In genomic region chr13:98910501-98910951, GRCh38 we compare ENCODE assay signal across 8 cellular contexts.
DNase-seq lines count a peak whose midpoint lies in the region; ATAC-seq and TF ChIP-seq lines count a peak whose summit lies in the region.

No MANE protein-coding gene starts in this region.

- in situ Hi-C loops in IMR-90 (cut with MboI; ENCODE audit: low sequenced_read_pairs) = no loop called here

- peak overlapping the region; percentile 47; the same call in 1 of the 2 replicates for H2AK5ac ChIP-seq in IMR-90 (ENCODE audit: low read depth, low read length)

- no peaks in the 10 kb centered on the region for H3K27me3 Mint-ChIP-seq in CD4-positive, alpha-beta T cell
- no peaks in the 10 kb centered on the region for H3K27me3 Mint-ChIP-seq in activated naive CD4-positive, alpha-beta T cell treated with anti-CD3 and anti-CD28 coated beads for 36 hours (ENCODE audit: low read depth)
- no peaks in the 10 kb centered on the region for H3K27me3 Mint-ChIP-seq in stimulated activated naive B cell treated with anti-CD40 and anti-IgM and Interleukin-4, amounts not matched to agents 10 μg/mL and 1 μg/mL and 100 μg/mL, for 72 hours

- H2AK9ac ChIP-seq in IMR-90 (replicated peaks; ENCODE audit: low read depth, low read length, poor library complexity) = peak overlapping the region; percentile 85

- H4K8ac ChIP-seq in IMR-90 (ENCODE audit: low read depth in 2 of 2, low read length in 2 of 2) = peak overlapping the region; percentile 73 to 91

- CTCF ChIA-PET in CD4-positive, alpha-beta T cell (lab: Charles Lee) = interaction anchor here (0.5 to 1.8 kb wide), 2 partner anchors 123 to 348 kb away, joined by 3 to 4 read pairs; partner anchors contain the start of gene GPR18
- CTCF ChIA-PET in IMR-90 (lab: Yijun Ruan, JAX) = no interaction called here
- CTCF ChIA-PET in activated naive CD4-positive, alpha-beta T cell treated with anti-CD3 and anti-CD28 coated beads for 36 hours (lab: Charles Lee) = interaction anchor here (0.6 to 2.7 kb wide), 5 partner anchors 67 to 425 kb away, joined by 3 to 11 read pairs (median 3); no protein-coding TSS in a partner anchor

- H4K20me1 ChIP-seq in IMR-90 (ENCODE audit: insufficient read depth, low read length) = no peaks in the 10 kb centered on the region

- H2BK5ac ChIP-seq in IMR-90 (ENCODE audit: low read depth, low read length, poor library complexity, severe bottlenecking) = peak overlapping the region; percentile 37

- H3K4ac ChIP-seq in IMR-90 (ENCODE audit: low read depth, low read length) = peak overlapping the region; percentile 85

- peak overlapping the region; percentile 56; the same call in 1 of the 2 replicates for H3K4me2 ChIP-seq in IMR-90 (ENCODE audit: low read depth, low read length)

- peak in 6 of 10 experiments; percentile 5 to 28 (median 12) for DNase-seq in CD4-positive, alpha-beta T cell
- DNase-seq in IMR-90 (peak; percentile 70), left ventricle myocardium inferior (no peak), mesenteric fat pad (ENCODE audit: low spot score) (no peak), NCI-H1105 treated with DMSO at 0.1 percent for 48 hours (lab: John Stamatoyannopoulos, UW) (no peak)
- peak; percentile 72 for DNase-seq in activated naive CD4-positive, alpha-beta T cell treated with anti-CD3 and anti-CD28 coated beads for 36 hours
- DNase-seq in stimulated activated naive B cell treated with anti-CD40 and anti-IgM and Interleukin-4, amounts not matched to agents 10 μg/mL and 1 μg/mL and 100 μg/mL, for 72 hours = no peak

- peak overlapping the region; percentile 87 for H3K14ac ChIP-seq in IMR-90 (replicated peaks; ENCODE audit: low read depth, low read length)

- no peak overlapping the region for H3K9ac ChIP-seq in IMR-90 (ENCODE audit: low read depth, low read length)

- H3K9me3 Mint-ChIP-seq in CD4-positive, alpha-beta T cell = no peaks in the 10 kb centered on the region
- no peaks in the 10 kb centered on the region for H3K9me3 Mint-ChIP-seq in activated naive CD4-positive, alpha-beta T cell treated with anti-CD3 and anti-CD28 coated beads for 36 hours
- H3K9me3 Mint-ChIP-seq in stimulated activated naive B cell treated with anti-CD40 and anti-IgM and Interleukin-4, amounts not matched to agents 10 μg/mL and 1 μg/mL and 100 μg/mL, for 72 hours = no peaks in the 10 kb centered on the region

- no peaks in the 10 kb centered on the region for H3K27me3 ChIP-seq in CD4-positive, alpha-beta T cell (ENCODE audit: control insufficient read depth, insufficient read depth, low read length)
- no peaks in the 10 kb centered on the region for H3K27me3 ChIP-seq in IMR-90 (ENCODE audit: control insufficient read depth, insufficient read depth, low read length)
- H3K27me3 ChIP-seq in left ventricle myocardium inferior (ENCODE audit: low read depth) = no peaks in the 10 kb centered on the region

- peak overlapping the region; percentile 47 for H2BK20ac ChIP-seq in IMR-90 (ENCODE audit: low read depth, low read length)

- H3K27ac ChIP-seq in CD4-positive, alpha-beta T cell (ENCODE audit: low read depth, low read length) = no peak overlapping the region
- H3K27ac ChIP-seq in IMR-90 (ENCODE audit: insufficient read depth, low read length) = peak overlapping the region; percentile 66
- H3K27ac ChIP-seq in left ventricle myocardium inferior (replicated peaks) = peak overlapping the region; percentile 75

- no TSS peak for BruUV-seq in IMR-90 (replicated peaks; lab: Mats Ljungman, UMichigan)

- H3K18ac ChIP-seq in IMR-90 (ENCODE audit: low read depth, low read length) = peak overlapping the region; percentile 24; the same call in 1 of the 2 replicates

- peak overlapping the region; percentile 69 for H4K91ac ChIP-seq in IMR-90 (ENCODE audit: insufficient read depth, low read depth, low read length)

- H3K4me1 Mint-ChIP-seq in CD4-positive, alpha-beta T cell (ENCODE audit: low read depth) = peaks cover 39% of the 10 kb centered on the region
- peaks cover 63% of the 10 kb centered on the region for H3K4me1 Mint-ChIP-seq in activated naive CD4-positive, alpha-beta T cell treated with anti-CD3 and anti-CD28 coated beads for 36 hours (ENCODE audit: low read depth)
- H3K4me1 Mint-ChIP-seq in stimulated activated naive B cell treated with anti-CD40 and anti-IgM and Interleukin-4, amounts not matched to agents 10 μg/mL and 1 μg/mL and 100 μg/mL, for 72 hours = peaks cover 5 to 7% of the 10 kb centered on the region in 2 donors

- H3K36me3 Mint-ChIP-seq in CD4-positive, alpha-beta T cell (ENCODE audit: low read depth) = peaks cover 68% of the 10 kb centered on the region
- peaks cover 2% of the 10 kb centered on the region for H3K36me3 Mint-ChIP-seq in activated naive CD4-positive, alpha-beta T cell treated with anti-CD3 and anti-CD28 coated beads for 36 hours (ENCODE audit: low read depth)
- peaks cover 9 to 20% of the 10 kb centered on the region in 2 donors for H3K36me3 Mint-ChIP-seq in stimulated activated naive B cell treated with anti-CD40 and anti-IgM and Interleukin-4, amounts not matched to agents 10 μg/mL and 1 μg/mL and 100 μg/mL, for 72 hours

- H2BK120ac ChIP-seq in IMR-90 (ENCODE audit: low read depth, low read length) = peak overlapping the region; percentile 76

- H2AFZ ChIP-seq in IMR-90 (replicated peaks; ENCODE audit: low read length, poor library complexity) = peak overlapping the region; percentile 85

- H3K4me3 Mint-ChIP-seq in CD4-positive, alpha-beta T cell = peak overlapping the region; percentile 70
- H3K4me3 Mint-ChIP-seq in activated naive CD4-positive, alpha-beta T cell treated with anti-CD3 and anti-CD28 coated beads for 36 hours = peak overlapping the region; percentile 14
- no peak overlapping the region for H3K4me3 Mint-ChIP-seq in stimulated activated naive B cell treated with anti-CD40 and anti-IgM and Interleukin-4, amounts not matched to agents 10 μg/mL and 1 μg/mL and 100 μg/mL, for 72 hours

- H3K9me1 ChIP-seq in IMR-90 (ENCODE audit: insufficient read depth, low read length) = peaks cover 8% of the 10 kb centered on the region

- no CpG with 5 or more reads among the region's 2 CpGs for WGBS in IMR-90 (ENCODE audit: extremely low coverage in 2 of 2, insufficient read length in 1 of 2), 2 experiments

- H3K23ac ChIP-seq in IMR-90 (ENCODE audit: low read depth, low read length) = peak overlapping the region; percentile 62

- peak overlapping the region; percentile 91 for H3K27ac Mint-ChIP-seq in CD4-positive, alpha-beta T cell
- H3K27ac Mint-ChIP-seq in activated naive CD4-positive, alpha-beta T cell treated with anti-CD3 and anti-CD28 coated beads for 36 hours = peak overlapping the region; percentile 90
- H3K27ac Mint-ChIP-seq in stimulated activated naive B cell treated with anti-CD40 and anti-IgM and Interleukin-4, amounts not matched to agents 10 μg/mL and 1 μg/mL and 100 μg/mL, for 72 hours = no peak overlapping the region

- TF ChIP-seq CTCF in CD4-positive, alpha-beta T cell (IDR thresholded peaks at IDR 0.05) = no peak
- no peak for TF ChIP-seq CTCF in IMR-90 (conservative IDR thresholded peaks at IDR 0.05; ENCODE audit: low read depth, low read length)
- no peak for TF ChIP-seq CTCF in left ventricle myocardium inferior (IDR thresholded peaks at IDR 0.05; ENCODE audit: borderline replicate concordance)

- peak overlapping the region; percentile 98 for H4K5ac ChIP-seq in IMR-90 (ENCODE audit: low read depth, low read length)

- H3K4me3 ChIP-seq in IMR-90 (ENCODE audit: insufficient read depth, low read depth, low read length) (no peak overlapping the region), left ventricle myocardium inferior (no peak overlapping the region)

- H3K9me3 ChIP-seq in CD4-positive, alpha-beta T cell (ENCODE audit: control insufficient read depth, low read length) = no peaks in the 10 kb centered on the region
- no peaks in the 10 kb centered on the region for H3K9me3 ChIP-seq in IMR-90 (ENCODE audit: control insufficient read depth, insufficient read depth, low read length)
- no peaks in the 10 kb centered on the region for H3K9me3 ChIP-seq in left ventricle myocardium inferior (replicated peaks)

- POLR2A ChIA-PET in CD4-positive, alpha-beta T cell (lab: Charles Lee) = interaction anchor here (0.6 to 1.6 kb wide), 2 partner anchors 9 to 35 kb away, joined by 3 to 7 read pairs; no protein-coding TSS in a partner anchor
- POLR2A ChIA-PET in IMR-90 (lab: Charles Lee; ENCODE audit: unreplicated experiment) = no interaction called here

- peak overlapping the region; percentile 24; the same call in 1 of the 2 replicates for H3K56ac ChIP-seq in IMR-90 (ENCODE audit: extremely low read depth, insufficient read depth, low read length)

- no peak for TF ChIP-seq POLR2A in IMR-90 (IDR thresholded peaks at IDR 0.05; ENCODE audit: low read depth, low read length)

- H2BK15ac ChIP-seq in IMR-90 (ENCODE audit: low read depth, low read length) = peak overlapping the region; percentile 77; the same call in 1 of the 3 replicates

- ATAC-seq in CD4-positive, alpha-beta T cell (ENCODE audit: poor library complexity) = peak; percentile 87
- ATAC-seq in IMR-90 (ENCODE audit: low read depth) = peak; percentile 66
- peak; percentile 27 to 69 for ATAC-seq in stimulated activated naive B cell treated with anti-CD40 and anti-IgM and Interleukin-4, amounts not matched to agents 10 μg/mL and 1 μg/mL and 100 μg/mL, for 72 hours (replicated peaks)
- no peak for ATAC-seq in HG03469 (IDR thresholded peaks at IDR 0.05; ENCODE audit: unreplicated experiment)

- intact Hi-C loops in CD4-positive, alpha-beta T cell (cut with DNase I, micrococcal nuclease) = loop anchor here in 1 of 2 experiments (10.0 kb wide), 2 partner anchors 84 to 124 kb away; no protein-coding TSS in a partner anchor
- intact Hi-C loops in IMR-90 (cut with micrococcal nuclease) (no loop called here), left ventricle myocardium inferior (cut with micrococcal nuclease) (loop anchor here (10.0 kb wide), 1 partner anchor 64 kb away; the partner anchor contains the start of gene DOCK9)
- intact Hi-C loops in activated naive CD4-positive, alpha-beta T cell treated with anti-CD3 and anti-CD28 coated beads for 36 hours (cut with micrococcal nuclease) = loop anchor here (1.0 to 10.0 kb wide), 7 partner anchors 9 to 414 kb away; partner anchors contain the start of gene GPR18

- H3K4me1 ChIP-seq in IMR-90 (ENCODE audit: control insufficient read depth, insufficient read depth, low read length) (peaks cover 6% of the 10 kb centered on the region), left ventricle myocardium inferior (peaks cover 55% of the 10 kb centered on the region)

- no peaks in the 10 kb centered on the region for H3K79me1 ChIP-seq in IMR-90 (ENCODE audit: low read depth in 1 of 2, low read length in 2 of 2)

- dilution Hi-C loops in IMR-90 (cut with HindIII; ENCODE audit: low sequenced_read_pairs, unreplicated experiment) = no loop called here

- TF ChIP-seq RAD21 in IMR-90 (IDR thresholded peaks at IDR 0.05; ENCODE audit: low read length) = no peak

- H3K36me3 ChIP-seq in IMR-90 (ENCODE audit: control insufficient read depth, insufficient read depth, low read length) (no peaks in the 10 kb centered on the region), left ventricle myocardium inferior (peaks cover 23% of the 10 kb centered on the region)

Comparison
In these comparisons a context has a peak if more than half of its experiments do, and no peak if none do; other contexts are left out.
1. DNase-seq: peak in CD4-positive, alpha-beta T cell (6 of 10), IMR-90 (single experiment) and activated naive CD4-positive, alpha-beta T cell treated with anti-CD3 and anti-CD28 coated beads for 36 hours (single experiment); none in left ventricle myocardium inferior (single experiment), stimulated activated naive B cell treated with anti-CD40 and anti-IgM and Interleukin-4, amounts not matched to agents 10 μg/mL and 1 μg/mL and 100 μg/mL, for 72 hours (single experiment), mesenteric fat pad (single experiment) and NCI-H1105 treated with DMSO at 0.1 percent for 48 hours (single experiment).
2. H3K4me3 Mint-ChIP-seq: peak in CD4-positive, alpha-beta T cell (single experiment) and activated naive CD4-positive, alpha-beta T cell treated with anti-CD3 and anti-CD28 coated beads for 36 hours (single experiment); none in stimulated activated naive B cell treated with anti-CD40 and anti-IgM and Interleukin-4, amounts not matched to agents 10 μg/mL and 1 μg/mL and 100 μg/mL, for 72 hours (0 of 2).